Comparison of ENCODE assay signal across 20 cellular contexts in genomic region chr2:201858267-201858666, GRCh38. TPM values are rescaled to one million over a fixed set of nuclear protein-coding genes. Genes with fewer than 3 reads are reported as not detected.
DNase-seq lines count a peak whose midpoint lies in the region; ATAC-seq and TF ChIP-seq lines count a peak whose summit lies in the region.
"Had no signal": no experiment of that assay in that cellular context is flagged by ENCODE, and none has a peak within 500 bp of the region (broad histone marks: within the 10 kb centered on the region; RNA-seq: fewer than 3 reads in every experiment).

No MANE protein-coding gene starts in this region.

- H3K27me3 Mint-ChIP-seq in neural progenitor cell (ENCODE audit: insufficient read depth, low read depth) = peaks cover 12% of the 10 kb centered on the region

- H2AFZ ChIP-seq in hepatocyte = no peak overlapping the region
- H2AFZ ChIP-seq in neural progenitor cell (replicated peaks) = no peak overlapping the region

- H3K9me3 ChIP-seq in BLaER1 = no peaks in the 10 kb centered on the region
- H3K9me3 ChIP-seq in hepatocyte (ENCODE audit: low read depth) = no peaks in the 10 kb centered on the region
- H3K9me3 ChIP-seq in neural progenitor cell (ENCODE audit: low read depth) = no peaks in the 10 kb centered on the region
- H3K9me3 ChIP-seq: A549, prostate gland had no signal

- H3K36me3 Mint-ChIP-seq in neural progenitor cell = no peaks in the 10 kb centered on the region
- H3K36me3 Mint-ChIP-seq in activated naive CD4-positive, alpha-beta T cell treated with anti-CD3 and anti-CD28 coated beads, Interleukin-2, amount 50 U/mL, for 72 hours = no peaks in the 10 kb centered on the region
- H3K36me3 Mint-ChIP-seq: activated CD4-positive, alpha-beta memory T cell treated with anti-CD3 and anti-CD28 coated beads for 36 hours; CD14-positive monocyte; stimulated activated naive B cell treated with anti-CD40 and anti-IgM and Interleukin-4, amounts not matched to agents 10 μg/mL and 1 μg/mL and 100 μg/mL, for 72 hours; T-cell had no signal

- peaks cover 58% of the 10 kb centered on the region for H3K4me1 Mint-ChIP-seq in neural progenitor cell

- H3K27me3 ChIP-seq in BLaER1 = no peaks in the 10 kb centered on the region
- H3K27me3 ChIP-seq in hepatocyte = no peaks in the 10 kb centered on the region
- no peaks in the 10 kb centered on the region for H3K27me3 ChIP-seq in neural progenitor cell

- no peak for TF ChIP-seq CTCF in hepatocyte (IDR thresholded peaks at IDR 0.05; ENCODE audit: poor library complexity)
- no peak for TF ChIP-seq CTCF in neural progenitor cell (IDR thresholded peaks at IDR 0.05)

- H3K4me1 ChIP-seq in BLaER1 = peaks cover 13% of the 10 kb centered on the region
- peaks cover 15% of the 10 kb centered on the region for H3K4me1 ChIP-seq in hepatocyte (ENCODE audit: insufficient read depth)
- H3K4me1 ChIP-seq in neural progenitor cell = peaks cover 61% of the 10 kb centered on the region
- H3K4me1 ChIP-seq: prostate gland had no signal

- H3K4me3 Mint-ChIP-seq in neural progenitor cell = peak overlapping the region; percentile 75
- H3K4me3 Mint-ChIP-seq: activated CD4-positive, alpha-beta memory T cell treated with anti-CD3 and anti-CD28 coated beads for 36 hours; central memory CD8-positive, alpha-beta T cell; effector memory CD8-positive, alpha-beta T cell had no signal

- H3K4me2 ChIP-seq in BLaER1 (peak overlapping the region; percentile 85), hepatocyte (peak overlapping the region; percentile 69), neural progenitor cell (peak overlapping the region; percentile 77)
- H3K4me2 ChIP-seq: A549 had no signal

- H3K9me2 ChIP-seq in hepatocyte (replicated peaks; ENCODE audit: insufficient read depth) = no peaks in the 10 kb centered on the region

- H3K9ac ChIP-seq in BLaER1 (no peak overlapping the region), neural progenitor cell (no peak overlapping the region)

- ATAC-seq in GM21381 (IDR thresholded peaks at IDR 0.05; ENCODE audit: unreplicated experiment) = no peak
- ATAC-seq in activated naive CD4-positive, alpha-beta T cell treated with anti-CD3 and anti-CD28 coated beads, Interleukin-2, amount 50 U/mL, for 72 hours = no peak
- ATAC-seq in HG02678 (IDR thresholded peaks at IDR 0.05; ENCODE audit: unreplicated experiment) = no peak
- ATAC-seq: A549; effector memory CD8-positive, alpha-beta T cell; HCT116 had no signal

- no peaks in the 10 kb centered on the region for H3K36me3 ChIP-seq in BLaER1
- no peaks in the 10 kb centered on the region for H3K36me3 ChIP-seq in hepatocyte (replicated peaks; ENCODE audit: insufficient read depth, low read depth)
- no peaks in the 10 kb centered on the region for H3K36me3 ChIP-seq in neural progenitor cell
- H3K36me3 ChIP-seq: prostate gland had no signal

- DNase-seq in Jurkat, Clone E6-1 (ENCODE audit: low read depth, low spot score) = peak; percentile 25
- no peak for DNase-seq in hepatocyte (ENCODE audit: low spot score)
- no peak for DNase-seq in neural progenitor cell (ENCODE audit: low spot score)
- no peak for DNase-seq in activated gamma-delta T cell treated with Interleukin-2 at 50 U/mL for 16 hours
- no peak for DNase-seq in activated naive CD4-positive, alpha-beta T cell treated with anti-CD3 and anti-CD28 coated beads, Interleukin-2, amount 50 U/mL, for 72 hours (ENCODE audit: low spot score in 2 of 2)
- DNase-seq: effector memory CD8-positive, alpha-beta T cell; NCI-H1694 treated with DMSO at 0.1 percent for 48 hours; NCI-H446; stimulated activated naive B cell treated with anti-CD40 and anti-IgM and Interleukin-4, amounts not matched to agents 10 μg/mL and 1 μg/mL and 100 μg/mL, for 72 hours had no signal

- no peak overlapping the region for H3K4me3 ChIP-seq in BLaER1
- H3K4me3 ChIP-seq in Jurkat, Clone E6-1 (ENCODE audit: low read length) = no peak overlapping the region
- H3K4me3 ChIP-seq in hepatocyte = no peak overlapping the region
- peak overlapping the region; percentile 37 for H3K4me3 ChIP-seq in neural progenitor cell
- H3K4me3 ChIP-seq: A549, prostate gland had no signal

- 27% methylated on average over 4 of the region's 4 CpGs for WGBS in hepatocyte (ENCODE audit: low lambda C conversion rate, missing lambda C conversion rate)

- H3K79me2 ChIP-seq in hepatocyte = no peaks in the 10 kb centered on the region
- no peaks in the 10 kb centered on the region for H3K79me2 ChIP-seq in neural progenitor cell (ENCODE audit: low read depth)

- H3K27ac Mint-ChIP-seq in neural progenitor cell = no peak overlapping the region
- H3K27ac Mint-ChIP-seq in activated naive CD4-positive, alpha-beta T cell treated with anti-CD3 and anti-CD28 coated beads, Interleukin-2, amount 50 U/mL, for 72 hours = no peak overlapping the region
- H3K27ac Mint-ChIP-seq: activated CD4-positive, alpha-beta memory T cell treated with anti-CD3 and anti-CD28 coated beads for 36 hours; CD14-positive monocyte; effector memory CD8-positive, alpha-beta T cell; stimulated activated naive B cell treated with anti-CD40 and anti-IgM and Interleukin-4, amounts not matched to agents 10 μg/mL and 1 μg/mL and 100 μg/mL, for 72 hours; T-cell had no signal

- no peaks in the 10 kb centered on the region for H4K20me1 ChIP-seq in BLaER1
- no peaks in the 10 kb centered on the region for H4K20me1 ChIP-seq in hepatocyte (ENCODE audit: insufficient read depth, poor library complexity, severe bottlenecking)
- peaks cover 5% of the 10 kb centered on the region for H4K20me1 ChIP-seq in neural progenitor cell (ENCODE audit: low read depth)

- H3K27ac ChIP-seq in BLaER1 (no peak overlapping the region), hepatocyte (peak overlapping the region; percentile 33), neural progenitor cell (no peak overlapping the region)
- H3K27ac ChIP-seq: A549, prostate gland had no signal

- H3K9me3 Mint-ChIP-seq in neural progenitor cell = peaks cover 2% of the 10 kb centered on the region
- no peaks in the 10 kb centered on the region for H3K9me3 Mint-ChIP-seq in activated naive CD4-positive, alpha-beta T cell treated with anti-CD3 and anti-CD28 coated beads, Interleukin-2, amount 50 U/mL, for 72 hours
- H3K9me3 Mint-ChIP-seq: activated CD4-positive, alpha-beta memory T cell treated with anti-CD3 and anti-CD28 coated beads for 36 hours; central memory CD8-positive, alpha-beta T cell; effector memory CD8-positive, alpha-beta T cell; stimulated activated naive B cell treated with anti-CD40 and anti-IgM and Interleukin-4, amounts not matched to agents 10 μg/mL and 1 μg/mL and 100 μg/mL, for 72 hours; T-cell had no signal

- peaks cover 59% of the 10 kb centered on the region for H3F3A ChIP-seq in neural progenitor cell (ENCODE audit: low read depth)

RNA-seq across cellular contexts. Expression of gene CDK15, which starts 51.9 kb away (rescaled TPM):
- polyA plus RNA-seq in Jurkat, Clone E6-1 (2012; ENCODE audit: insufficient read depth, insufficient read length) = not detected
- 0.80 and 4.0 TPM in 2 replicates for total RNA-seq in hepatocyte
- polyA plus RNA-seq in hepatocyte = 0.17 and 1.2 TPM in 2 replicates
- 0.21 TPM in 1 of 2 replicates, not detected in the other for total RNA-seq in neural progenitor cell (ENCODE audit: low replicate concordance)
- not detected for total RNA-seq in activated naive CD4-positive, alpha-beta T cell treated with anti-CD3 and anti-CD28 coated beads, Interleukin-2, amount 50 U/mL, for 72 hours
- total RNA-seq: activated CD4-positive, alpha-beta memory T cell treated with anti-CD3 and anti-CD28 coated beads for 36 hours; HT-29; T-cell had no signal
- polyA plus RNA-seq: A549, CD14-positive monocyte had no signal
